ENCODE assay signal across 23 cellular contexts in the genomic region with DNA sequence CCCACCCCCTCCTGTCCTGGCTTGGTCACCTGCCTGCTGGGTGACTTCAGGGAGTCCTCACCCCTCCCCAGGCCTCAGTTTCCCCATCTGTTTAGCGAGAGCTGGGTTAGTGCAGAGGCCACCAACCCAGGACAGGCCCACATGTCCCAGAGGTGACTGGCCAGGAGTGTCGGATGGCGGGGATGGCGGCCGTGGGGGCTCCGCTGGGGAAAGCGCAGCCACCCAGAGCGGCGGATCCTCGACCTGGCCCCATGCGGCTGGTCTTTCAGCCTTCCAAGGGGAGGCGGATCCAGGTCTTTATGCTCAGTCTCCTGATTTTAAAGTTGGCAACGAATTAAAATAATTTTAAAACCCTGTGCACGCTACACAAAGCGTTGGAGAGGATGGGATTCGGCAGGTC. TPM values are rescaled to one million over a fixed set of nuclear protein-coding genes. Genes with fewer than 3 reads are reported as not detected.
DNase-seq lines count a peak whose midpoint lies in the region; ATAC-seq and TF ChIP-seq lines count a peak whose summit lies in the region.
"Had no signal": no experiment of that assay in that cellular context is flagged by ENCODE, and none has a peak within 500 bp of the region (broad histone marks: within the 10 kb centered on the region; RNA-seq: fewer than 3 reads in every experiment).

No MANE protein-coding gene starts in this region.

- no peak overlapping the region for H3K9ac ChIP-seq in neuronal stem cell (ENCODE audit: low read depth, low read length, poor library complexity)
- H3K9ac ChIP-seq: BLaER1 had no signal

- H2BK120ac ChIP-seq in neuronal stem cell (ENCODE audit: low read depth, low read length): no peak overlapping the region

- H3K9me3 ChIP-seq in left ventricle myocardium inferior (replicated peaks) (no peaks in the 10 kb centered on the region), neuronal stem cell (replicated peaks in 1 of 2; ENCODE audit: control insufficient read depth in 2 of 2, insufficient read depth in 1 of 2, low read depth in 1 of 2, low read length in 2 of 2) (peaks cover 0 to 2% of the 10 kb centered on the region in 2 donors)
- H3K9me3 ChIP-seq: BE2C, BLaER1, Caco-2 had no signal

- H4K8ac ChIP-seq in neuronal stem cell (ENCODE audit: low read depth, low read length): no peak overlapping the region

- intact Hi-C loops in Right ventricle myocardium inferior (cut with DNase I): no loop called here
- intact Hi-C loops in left ventricle myocardium inferior (cut with micrococcal nuclease): loop anchor here (10.0 kb wide), 1 partner anchor 288 kb away; a partner anchor contains a TSS

- no peak overlapping the region for H3K14ac ChIP-seq in neuronal stem cell (ENCODE audit: low read length)

- H2BK5ac ChIP-seq in neuronal stem cell (ENCODE audit: low read length): no peak overlapping the region

- ATAC-seq in Right ventricle myocardium inferior: no peak
- no peak for ATAC-seq in stimulated activated effector memory CD8-positive, alpha-beta T cell treated with anti-CD3 and anti-CD28 coated beads, Interleukin-12 subunit alpha, Interleukin-12 subunit beta, amount 100 ng/mL, for 72 hours
- ATAC-seq in HG02678 (IDR thresholded peaks at IDR 0.05; ENCODE audit: unreplicated experiment): no peak
- ATAC-seq: CD8-positive, alpha-beta T cell; GM12878 had no signal

- H3K27me3 ChIP-seq in left ventricle myocardium inferior (ENCODE audit: low read depth): peaks cover 1% of the 10 kb centered on the region
- peaks cover 0 to 4% (median 0%) of the 10 kb centered on the region in 3 experiments for H3K27me3 ChIP-seq in neuronal stem cell (ENCODE audit: control insufficient read depth in 3 of 3, insufficient read depth in 3 of 3, low read depth in 1 of 3, low read length in 3 of 3)
- H3K27me3 ChIP-seq: BE2C had no signal

- peaks cover 6% of the 10 kb centered on the region for H3K79me1 ChIP-seq in neuronal stem cell (ENCODE audit: low read depth, low read length)

- peak overlapping the region; percentile 14 for H3K27ac Mint-ChIP-seq in stimulated activated effector memory CD8-positive, alpha-beta T cell treated with anti-CD3 and anti-CD28 coated beads, Interleukin-12 subunit alpha, Interleukin-12 subunit beta, amount 100 ng/mL, for 72 hours
- H3K27ac Mint-ChIP-seq: CD4-positive, alpha-beta T cell; CD8-positive, alpha-beta T cell had no signal

- H3K4ac ChIP-seq in neuronal stem cell (ENCODE audit: low read length): no peak overlapping the region

- H3K36me3 Mint-ChIP-seq in stimulated activated effector memory CD8-positive, alpha-beta T cell treated with anti-CD3 and anti-CD28 coated beads, Interleukin-12 subunit alpha, Interleukin-12 subunit beta, amount 100 ng/mL, for 72 hours: no peaks in the 10 kb centered on the region
- H3K36me3 Mint-ChIP-seq: CD8-positive, alpha-beta T cell had no signal

- H3K18ac ChIP-seq in neuronal stem cell (ENCODE audit: low read length): no peak overlapping the region

- no peak overlapping the region for H3K4me2 ChIP-seq in neuronal stem cell (ENCODE audit: insufficient read depth, low read length, poor library complexity, severe bottlenecking)

- H2BK15ac ChIP-seq in neuronal stem cell (ENCODE audit: low read length): no peak overlapping the region

- H2AFZ ChIP-seq in neuronal stem cell (ENCODE audit: low read length): no peak overlapping the region

- H3K27ac ChIP-seq in left ventricle myocardium inferior (replicated peaks) (no peak overlapping the region), neuronal stem cell (replicated peaks; ENCODE audit: low read length) (no peak overlapping the region)
- H3K27ac ChIP-seq: 22Rv1, BLaER1, C4-2B had no signal

- H3K4me3 ChIP-seq in left ventricle myocardium inferior (no peak overlapping the region), neuronal stem cell (ENCODE audit: low read length in 2 of 2) (no peak overlapping the region)
- H3K4me3 ChIP-seq: BLaER1, GM12878 had no signal

- H3K4me1 ChIP-seq in left ventricle myocardium inferior: peaks cover 8% of the 10 kb centered on the region
- peaks cover 0 to 14% of the 10 kb centered on the region in 2 donors for H3K4me1 ChIP-seq in neuronal stem cell (ENCODE audit: control insufficient read depth in 2 of 2, insufficient read depth in 1 of 2, low read depth in 1 of 2, low read length in 2 of 2)
- H3K4me1 ChIP-seq: BE2C had no signal

- H3K4me1 Mint-ChIP-seq in stimulated activated effector memory CD8-positive, alpha-beta T cell treated with anti-CD3 and anti-CD28 coated beads, Interleukin-12 subunit alpha, Interleukin-12 subunit beta, amount 100 ng/mL, for 72 hours: peaks cover 21% of the 10 kb centered on the region

- H3K9me3 Mint-ChIP-seq in stimulated activated effector memory CD8-positive, alpha-beta T cell treated with anti-CD3 and anti-CD28 coated beads, Interleukin-12 subunit alpha, Interleukin-12 subunit beta, amount 100 ng/mL, for 72 hours: peaks cover 5% of the 10 kb centered on the region
- H3K9me3 Mint-ChIP-seq: CD4-positive, alpha-beta T cell; CD8-positive, alpha-beta T cell had no signal

- H3K23ac ChIP-seq in neuronal stem cell (ENCODE audit: low read depth, low read length, poor library complexity): no peak overlapping the region

- peak overlapping the region; percentile 25 for H2AK5ac ChIP-seq in neuronal stem cell (ENCODE audit: low read depth, low read length)

- no peak for TF ChIP-seq CTCF in left ventricle myocardium inferior (IDR thresholded peaks at IDR 0.05; ENCODE audit: borderline replicate concordance)

- H2BK12ac ChIP-seq in neuronal stem cell (ENCODE audit: low read length): no peak overlapping the region

- H3K4me3 Mint-ChIP-seq in stimulated activated effector memory CD8-positive, alpha-beta T cell treated with anti-CD3 and anti-CD28 coated beads, Interleukin-12 subunit alpha, Interleukin-12 subunit beta, amount 100 ng/mL, for 72 hours: no peak overlapping the region
- H3K4me3 Mint-ChIP-seq: CD4-positive, alpha-beta T cell; CD8-positive, alpha-beta T cell had no signal

- H4K91ac ChIP-seq in neuronal stem cell (ENCODE audit: low read depth, low read length, poor library complexity): no peak overlapping the region

- H3K36me3 ChIP-seq in left ventricle myocardium inferior (no peaks in the 10 kb centered on the region), neuronal stem cell (replicated peaks in 1 of 2; ENCODE audit: control insufficient read depth in 2 of 2, insufficient read depth in 2 of 2, low read length in 2 of 2) (no peaks in the 10 kb centered on the region)
- H3K36me3 ChIP-seq: BE2C, BLaER1 had no signal

- WGBS in neuronal stem cell (ENCODE audit: extremely low coverage in 2 of 2, insufficient read length in 2 of 2, insufficient replicate concordance in 1 of 2), 2 donors: no CpG with 5 or more reads among the region's 16 CpGs

- DNase-seq in Right ventricle myocardium inferior (ENCODE audit: missing footprints) (peak; percentile 53), left ventricle myocardium inferior (no peak), neuronal stem cell (ENCODE audit: low spot score) (no peak), DMS53 treated with DMSO at 0.1 percent for 48 hours (lab: John Stamatoyannopoulos, UW; ENCODE audit: unreplicated experiment) (no peak)
- DNase-seq in stimulated activated effector memory CD8-positive, alpha-beta T cell treated with anti-CD3 and anti-CD28 coated beads, Interleukin-12 subunit alpha, Interleukin-12 subunit beta, amount 100 ng/mL, for 72 hours (ENCODE audit: low spot score in 2 of 2): no peak
- DNase-seq: ACHN; BE2C; CD4-positive, alpha-beta T cell; DMS79; DND-41; EL; GDM1 had no signal

RNA-seq across cellular contexts. Expression of a gene that starts 31.0 kb away (rescaled TPM):
- total RNA-seq in Right ventricle myocardium inferior (1.7 TPM), left ventricle myocardium inferior (0.69 TPM)
- 0.08 TPM for polyA plus RNA-seq in neuronal stem cell (2013, experiment 1 of 2)
- polyA plus RNA-seq in neuronal stem cell (2013, experiment 2 of 2): 0.11 TPM
- total RNA-seq: A673; Calu3; CD4-positive, alpha-beta T cell; CD8-positive, alpha-beta T cell; Daoy; GM12878 had no signal
- polyA plus RNA-seq: AG04450, GM12878 had no signal
